17 cellular contexts compared by ENCODE assay signal in genomic region chr5:71569748-71570509, GRCh38. TPM values are rescaled to one million over a fixed set of nuclear protein-coding genes. Genes with fewer than 3 reads are reported as not detected.
A peak's percentile ranks its signal among the peaks of the same experiment; 100 is the strongest.
DNase-seq lines count a peak whose midpoint lies in the region; ATAC-seq, FAIRE-seq and TF ChIP-seq lines count a peak whose summit lies in the region.
"Had no signal": no experiment of that assay in that cellular context is flagged by ENCODE, and none has a peak within 500 bp of the region (broad histone marks: within the 10 kb centered on the region; RNA-seq: fewer than 3 reads in every experiment).

No MANE protein-coding gene starts in this region.

- no peak for TF ChIP-seq RAD21 in HepG2 (CRISPR knock-in tag; IDR thresholded peaks at IDR 0.05)

- POLR2A ChIA-PET in HepG2 (lab: Yijun Ruan, JAX) (interaction anchor here (1.0 kb wide), 1 partner anchor 16 kb away, joined by 3 read pairs; no protein-coding TSS in a partner anchor), Panc1 (lab: Charles Lee) (no interaction called here)

- TF ChIP-seq CTCF in HepG2 (CRISPR knock-in tag; IDR thresholded peaks at IDR 0.05) (no peak), right lobe of liver (IDR thresholded peaks at IDR 0.05) (no peak), Panc1 (IDR thresholded peaks at IDR 0.05) (no peak), uterus (IDR thresholded peaks at IDR 0.05) (no peak)

- no peak for DNase-seq in HepG2 (ENCODE audit: low spot score)
- DNase-seq in right lobe of liver: no peak
- no peak for DNase-seq in Panc1 (ENCODE audit: low read depth, low spot score)
- DNase-seq in left kidney (ENCODE audit: low read depth, low spot score): peak; percentile 40
- no peak for DNase-seq in left lobe of liver (ENCODE audit: low spot score)
- DNase-seq in HCEC 1CT: no peak
- DNase-seq in uterus: no peak
- DNase-seq: Caco-2; CD8-positive, alpha-beta memory T cell; DMS53; GF-D8; GOT3; H9 had no signal

- H2AFZ ChIP-seq in HepG2 (ENCODE audit: low read length): no peak overlapping the region

- FAIRE-seq in HepG2 (lab: Jason Lieb, UNC): no peak
- FAIRE-seq: A549, GM19239 had no signal

- intact Hi-C loops in HepG2 (cut with micrococcal nuclease; ENCODE audit: unreplicated experiment) (no loop called here), right lobe of liver (cut with DNase I) (no loop called here), Panc1 (cut with micrococcal nuclease; ENCODE audit: unreplicated experiment) (loop anchor here (10.0 kb wide), 1 partner anchor 185 kb away; no protein-coding TSS in a partner anchor), uterus (cut with DNase I; ENCODE audit: low total_unique reads) (no loop called here)

- no peak for TF ChIP-seq POLR2A in HepG2 (IDR thresholded peaks at IDR 0.05; ENCODE audit: insufficient read depth in 1 of 2, low read depth in 2 of 2, low read length in 2 of 2)
- no peak for TF ChIP-seq POLR2A in right lobe of liver (IDR thresholded peaks at IDR 0.05)
- TF ChIP-seq POLR2A in uterus (IDR thresholded peaks at IDR 0.05): no peak

- CTCF ChIA-PET in HepG2 (lab: Yijun Ruan, JAX; ENCODE audit: low intra/inter-chr PET ratio, low total read pairs): no interaction called here
- CTCF ChIA-PET in Panc1 (lab: Charles Lee): no interaction called here

- no peaks in the 10 kb centered on the region for H3K79me2 ChIP-seq in HepG2 (ENCODE audit: insufficient read depth, low read length)

- no peak overlapping the region for H3K27ac ChIP-seq in HepG2 (ENCODE audit: extremely low read length, insufficient read depth, low read length)
- H3K27ac ChIP-seq in right lobe of liver: no peak overlapping the region
- H3K27ac ChIP-seq in Panc1 (ENCODE audit: low read length): no peak overlapping the region
- H3K27ac ChIP-seq in uterus: no peak overlapping the region
- H3K27ac ChIP-seq: A549, BLaER1, HL-60 had no signal

- in situ Hi-C loops in HepG2 (cut with HindIII; ENCODE audit: extremely low pct_ligation_motif_present, low pct_unique_long_range_greater_than_20kb): no loop called here
- in situ Hi-C loops in Panc1 (cut with HindIII; ENCODE audit: low pct_unique_long_range_greater_than_20kb, low sequenced_read_pairs): no loop called here

- peaks cover 14% of the 10 kb centered on the region for H3K4me1 ChIP-seq in HepG2 (ENCODE audit: insufficient read depth, low read length)
- no peaks in the 10 kb centered on the region for H3K4me1 ChIP-seq in right lobe of liver
- H3K4me1 ChIP-seq in Panc1 (ENCODE audit: control insufficient read depth, insufficient read depth, low read length): no peaks in the 10 kb centered on the region
- H3K4me1 ChIP-seq in uterus: no peaks in the 10 kb centered on the region
- H3K4me1 ChIP-seq: A549 had no signal

- TF ChIP-seq EP300 in HepG2 (IDR thresholded peaks at IDR 0.05; ENCODE audit: low read depth in 2 of 2, low read length in 2 of 2): no peak
- no peak for TF ChIP-seq EP300 in HepG2 (CRISPR knock-in tag; IDR thresholded peaks at IDR 0.05; ENCODE audit: borderline replicate concordance)

- H3K27me3 ChIP-seq in HepG2 (ENCODE audit: control insufficient read depth in 1 of 2, insufficient read depth in 2 of 2, low read length in 2 of 2): no peaks in the 10 kb centered on the region
- no peaks in the 10 kb centered on the region for H3K27me3 ChIP-seq in right lobe of liver
- H3K27me3 ChIP-seq in Panc1 (ENCODE audit: control insufficient read depth, insufficient read depth, low read length): no peaks in the 10 kb centered on the region
- H3K27me3 ChIP-seq in uterus: no peaks in the 10 kb centered on the region
- H3K27me3 ChIP-seq: BLaER1 had no signal

- no peaks in the 10 kb centered on the region for H4K20me1 ChIP-seq in HepG2 (ENCODE audit: insufficient read depth, low read length)
- H4K20me1 ChIP-seq: BLaER1 had no signal

- no TSS peak for BruUV-seq in HepG2 (replicated peaks; lab: Mats Ljungman, UMichigan)
- BruUV-seq in Panc1 (replicated peaks; lab: Mats Ljungman, UMichigan): no TSS peak

- no peak overlapping the region for H3K9ac ChIP-seq in HepG2 (ENCODE audit: insufficient read depth, low read depth, low read length)
- H3K9ac ChIP-seq: BLaER1 had no signal

- H3K4me3 ChIP-seq in HepG2 (replicated peaks in 1 of 3; ENCODE audit: insufficient read depth in 1 of 3, low read depth in 2 of 3, low read length in 3 of 3) (no peak overlapping the region), right lobe of liver (no peak overlapping the region), Panc1 (ENCODE audit: low read depth in 2 of 2, low read length in 2 of 2) (no peak overlapping the region), uterus (no peak overlapping the region)
- H3K4me3 ChIP-seq: A549, BLaER1 had no signal

- H3K9me3 ChIP-seq in HepG2 (ENCODE audit: low read length) (no peaks in the 10 kb centered on the region), right lobe of liver (no peaks in the 10 kb centered on the region), Panc1 (ENCODE audit: control insufficient read depth, insufficient read depth, low read depth, low read length) (no peaks in the 10 kb centered on the region), uterus (no peaks in the 10 kb centered on the region)
- H3K9me3 ChIP-seq: A549, BLaER1 had no signal

- 87% methylated on average over 5 of the region's 5 CpGs for WGBS in HepG2 (ENCODE audit: low lambda C conversion rate)
- 81% methylated on average over 5 of the region's 5 CpGs for WGBS in right lobe of liver (ENCODE audit: insufficient coverage, low coverage, low lambda C conversion rate, missing lambda C conversion rate)

- H3K36me3 ChIP-seq in HepG2 (replicated peaks in 1 of 2; ENCODE audit: control insufficient read depth in 1 of 2, insufficient read depth in 2 of 2, low read length in 2 of 2) (peaks cover 5 to 7% of the 10 kb centered on the region in 2 experiments; a peak in 4 of 5 replicates), right lobe of liver (peaks cover 0 to 15% (median 5%) of the 10 kb centered on the region in 4 donors), Panc1 (ENCODE audit: control insufficient read depth, insufficient read depth, low read length) (peaks cover 11% of the 10 kb centered on the region; the same call in 1 of the 2 replicates), uterus (no peaks in the 10 kb centered on the region)

- ATAC-seq in HepG2 (0 out of 3 replicates have a peak, but pooled peaks have one; percentile 17), right lobe of liver (no peak), Panc1 (peak; percentile 38; the same call in 1 of the 2 replicates), left lobe of liver (no peak)
- ATAC-seq: A549 had no signal

- H3K4me2 ChIP-seq in HepG2 (ENCODE audit: low read depth, low read length): no peak overlapping the region
- H3K4me2 ChIP-seq: A549, BLaER1 had no signal

TF ChIP-seq in HepG2, 621 proteins besides CTCF, POLR2A, EP300 and RAD21:
- TF ChIP-seq CEBPB (IDR thresholded peaks at IDR 0.05; ENCODE audit: borderline replicate concordance, low read depth, low read length) (0 out of 2 replicates have a peak, but pooled peaks have one; percentile 2), RBM39 (IDR thresholded peaks at IDR 0.05; ENCODE audit: low read depth, low read length, poor library complexity, severe bottlenecking) (no peak), CREBL2 (CRISPR knock-in tag; IDR thresholded peaks at IDR 0.05; ENCODE audit: borderline replicate concordance) (no peak), EED (CRISPR knock-in tag; IDR thresholded peaks at IDR 0.05) (no peak), ZNF329 (CRISPR knock-in tag; IDR thresholded peaks at IDR 0.05; ENCODE audit: low read depth) (no peak)

RNA-seq across cellular contexts. Expression of gene MCCC2, which starts 17.2 kb away (rescaled TPM):
- total RNA-seq in HepG2 (2016; rRNA removed; fragmentation: Illumina TruSeq; extraction: Trizol) (83.6 and 133 TPM in 2 replicates), right lobe of liver (10 to 100 TPM; 70.4 to 92.7 (median 81.0) TPM), Panc1 (2021; ENCODE audit: unreplicated experiment) (74.1 TPM), left lobe of liver (86.2 TPM), uterus (10 to 100 TPM; 19.4 to 40.6 (median 30.4) TPM)
- total RNA-seq in HepG2 (2016; cell fraction: cytosol; rRNA removed; fragmentation: Illumina TruSeq; extraction: Trizol; ENCODE audit: low read depth): 24.8 and 30.9 TPM in 2 replicates
- 84.7 and 137 TPM in 2 replicates for total RNA-seq in HepG2 (2016; cell fraction: insoluble cytoplasmic fraction; rRNA removed; fragmentation: Illumina TruSeq; extraction: Trizol)
- 22.2 and 22.3 TPM in 2 replicates for total RNA-seq in HepG2 (2016; cell fraction: membrane; rRNA removed; fragmentation: Illumina TruSeq; extraction: Trizol)
- 69.6 and 75.6 TPM in 2 replicates for total RNA-seq in HepG2 (2016; cell fraction: nucleus; rRNA removed; fragmentation: Illumina TruSeq; extraction: Trizol)
- 32.4 and 44.8 TPM in 2 replicates for polyA plus RNA-seq in HepG2 (2011; rRNA removed)
- 31.6 and 38.6 TPM in 2 replicates for polyA plus RNA-seq in HepG2 (2011; cell fraction: cytosol; rRNA removed)
- 17.7 and 21.6 TPM in 2 replicates for polyA plus RNA-seq in HepG2 (2011; cell fraction: nucleus; rRNA removed)
- 25.9 and 42.8 TPM in 2 replicates for polyA plus RNA-seq in HepG2 (2012)
- polyA plus RNA-seq in HepG2 (2016; cell fraction: cytosol; fragmentation: Illumina TruSeq; extraction: Trizol; ENCODE audit: low read depth): 4.7 and 4.9 TPM in 2 replicates
- polyA plus RNA-seq in HepG2 (2016; cell fraction: insoluble cytoplasmic fraction; fragmentation: Illumina TruSeq; extraction: Trizol; ENCODE audit: low read depth): 118 and 138 TPM in 2 replicates
- 15.6 and 18.9 TPM in 2 replicates for polyA plus RNA-seq in HepG2 (2016; cell fraction: membrane; fragmentation: Illumina TruSeq; extraction: Trizol; ENCODE audit: low read depth)
- polyA plus RNA-seq in HepG2 (2016; cell fraction: nucleus; fragmentation: Illumina TruSeq; extraction: Trizol; ENCODE audit: insufficient read depth, low read depth): 71.0 and 84.2 TPM in 2 replicates
- polyA minus RNA-seq in HepG2 (2011; rRNA and poly(A)+ RNA removed; ENCODE audit: low replicate concordance): 33.1 and 37.3 TPM in 2 replicates
- polyA minus RNA-seq in HepG2 (2011; cell fraction: cytosol; rRNA and poly(A)+ RNA removed): 43.3 and 45.1 TPM in 2 replicates
- polyA minus RNA-seq in HepG2 (2011; cell fraction: nucleus; rRNA and poly(A)+ RNA removed): 39.3 and 44.4 TPM in 2 replicates
- polyA plus RNA-seq in Panc1 (2012; ENCODE audit: insufficient read length): 35.9 TPM

Comparison
In these comparisons a context has a peak if more than half of its experiments do, and no peak if none do; other contexts are left out.
1. ATAC-seq: peak in HepG2 (single experiment) and Panc1 (single experiment); none in right lobe of liver (0 of 4) and left lobe of liver (single experiment).